9 cellular contexts compared by ENCODE assay signal in genomic region chr9:104091708-104092107, GRCh38. TPM values are rescaled to one million over a fixed set of nuclear protein-coding genes. Genes with fewer than 3 reads are reported as not detected.
DNase-seq lines count a peak whose midpoint lies in the region; ATAC-seq and TF ChIP-seq lines count a peak whose summit lies in the region.
"Had no signal": no experiment of that assay in that cellular context is flagged by ENCODE, and none has a peak within 500 bp of the region (broad histone marks: within the 10 kb centered on the region; RNA-seq: fewer than 3 reads in every experiment).

No MANE protein-coding gene starts in this region.

- H3K27ac ChIP-seq in SK-N-MC (peak overlapping the region; percentile 31; the same call in 1 of the 2 replicates), tibial artery (peak overlapping the region; percentile 91 to 92)

- DNase-seq in SK-N-MC (ENCODE audit: low read depth, low spot score) (no peak), glomerular endothelial cell (ENCODE audit: extremely low read depth, low read depth, low spot score) (peak; percentile 45), tibial artery (peak in 1 of 2 donors; percentile 72), posterior vena cava (ENCODE audit: low spot score) (no peak), NCI-H524 (lab: John Stamatoyannopoulos, UW) (no peak)
- no peak for DNase-seq in stimulated activated CD8-positive, alpha-beta memory T cell treated with anti-CD3 and anti-CD28 coated beads, Interleukin-4, amount 100 ng/mL, for 48 hours

- ATAC-seq in GM18870 (IDR thresholded peaks at IDR 0.05; ENCODE audit: unreplicated experiment) (peak; percentile 44), HG03558 (IDR thresholded peaks at IDR 0.05; ENCODE audit: extremely low read depth, unreplicated experiment) (peak; percentile 27)
- ATAC-seq: K562 had no signal

- H3K36me3 ChIP-seq in SK-N-MC (ENCODE audit: insufficient read depth, low read length) (peaks cover 7% of the 10 kb centered on the region), tibial artery (no peaks in the 10 kb centered on the region)

- intact Hi-C loops in tibial artery (cut with DNase I; ENCODE audit: low total_unique reads), result loop anchor here (10.0 kb wide), 1 partner anchor 653 kb away; the partner anchor contains the start of gene NIPSNAP3A
- intact Hi-C loops in posterior vena cava (cut with DNase I), result loop anchor here in 1 of 2 donors (10.0 kb wide), 1 partner anchor 67 kb away; no protein-coding TSS in a partner anchor

- H3K9me3 ChIP-seq in SK-N-MC (ENCODE audit: low read depth, low read length), result no peaks in the 10 kb centered on the region
- H3K9me3 ChIP-seq in tibial artery, result no peaks in the 10 kb centered on the region

- TF ChIP-seq CTCF in tibial artery (IDR thresholded peaks at IDR 0.05), result peak; percentile 28 to 46

- H3K4me3 ChIP-seq in SK-N-MC (no peak overlapping the region), tibial artery (no peak overlapping the region)
- H3K4me3 ChIP-seq: K562 had no signal

- no peaks in the 10 kb centered on the region for H3K27me3 ChIP-seq in tibial artery

- H3K9ac ChIP-seq in SK-N-MC (ENCODE audit: insufficient read length), result no peak overlapping the region

- peaks cover 0 to 27% (median 15%) of the 10 kb centered on the region in 4 donors for H3K4me1 ChIP-seq in tibial artery

RNA-seq across cellular contexts. Expression of gene SMC2, which starts 2.4 kb away (rescaled TPM):
- 6.8 and 9.7 TPM in 2 replicates for total RNA-seq in glomerular endothelial cell
- total RNA-seq in posterior vena cava, result 1 to 10 TPM; 5.2 to 9.2 TPM
